Comparison of ENCODE assay signal across 10 cellular contexts in the genomic region with DNA sequence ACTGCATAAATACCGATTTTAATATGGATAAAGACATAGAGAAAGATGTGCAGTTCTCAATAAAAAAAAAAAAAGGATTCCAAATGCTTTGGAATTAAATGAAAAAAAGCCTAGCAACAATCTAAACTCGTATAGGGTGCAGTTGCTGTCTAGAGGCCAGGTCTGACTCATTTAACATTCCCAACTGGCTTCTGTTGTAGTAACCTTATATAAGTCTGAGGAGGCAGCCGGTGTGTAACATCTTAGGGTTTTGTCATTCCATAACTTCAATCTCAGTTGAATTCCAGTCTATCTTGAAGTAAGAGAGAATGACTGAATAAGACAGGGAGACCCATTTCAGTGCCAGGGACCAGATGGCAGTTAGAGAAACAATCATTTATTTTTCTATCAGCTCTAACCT. TPM values are rescaled to one million over a fixed set of nuclear protein-coding genes. Genes with fewer than 3 reads are reported as not detected.
DNase-seq lines count a peak whose midpoint lies in the region; ATAC-seq and TF ChIP-seq lines count a peak whose summit lies in the region.
"Had no signal": no experiment of that assay in that cellular context is flagged by ENCODE, and none has a peak within 500 bp of the region (broad histone marks: within the 10 kb centered on the region; RNA-seq: fewer than 3 reads in every experiment).

No MANE protein-coding gene starts in this region.

- H3K4me3 ChIP-seq in RWPE2 (ENCODE audit: severe bottlenecking) (no peak overlapping the region), fibroblast of lung (replicated peaks in 1 of 4; ENCODE audit: control extremely low read depth in 1 of 4, insufficient read depth in 1 of 4, low read depth in 3 of 4, low read length in 4 of 4) (no peak overlapping the region), gastrocnemius medialis (no peak overlapping the region), ascending aorta (no peak overlapping the region)
- H3K4me3 ChIP-seq: skin epidermis had no signal

- H3K9me3 ChIP-seq in RWPE2 (ENCODE audit: severe bottlenecking) (no peaks in the 10 kb centered on the region), fibroblast of lung (ENCODE audit: control insufficient read depth, insufficient read depth, low read depth, low read length) (no peaks in the 10 kb centered on the region), gastrocnemius medialis (no peaks in the 10 kb centered on the region), ascending aorta (no peaks in the 10 kb centered on the region)

- TF ChIP-seq POLR2A in gastrocnemius medialis (IDR thresholded peaks at IDR 0.05), result no peak

- peaks cover 29% of the 10 kb centered on the region for H3K36me3 ChIP-seq in RWPE2 (ENCODE audit: low read depth)
- no peaks in the 10 kb centered on the region for H3K36me3 ChIP-seq in fibroblast of lung (ENCODE audit: control insufficient read depth, insufficient read depth, low read length)
- H3K36me3 ChIP-seq in gastrocnemius medialis, result no peaks in the 10 kb centered on the region
- H3K36me3 ChIP-seq in ascending aorta, result no peaks in the 10 kb centered on the region

- in situ Hi-C loops in gastrocnemius medialis (cut with MboI; ENCODE audit: low sequenced_read_pairs in 4 of 4), result no loop called here

- peaks cover 34% of the 10 kb centered on the region for H3K4me1 ChIP-seq in RWPE2 (ENCODE audit: insufficient read depth, poor library complexity, severe bottlenecking)
- no peaks in the 10 kb centered on the region for H3K4me1 ChIP-seq in fibroblast of lung (ENCODE audit: control insufficient read depth, extremely low read depth, insufficient read depth, low read length)
- peaks cover 31 to 33% of the 10 kb centered on the region in 2 donors for H3K4me1 ChIP-seq in gastrocnemius medialis
- peaks cover 0 to 6% of the 10 kb centered on the region in 2 donors for H3K4me1 ChIP-seq in ascending aorta

- no peak overlapping the region for H3K9ac ChIP-seq in fibroblast of lung (ENCODE audit: insufficient read depth, low read length)

- TF ChIP-seq CTCF in RWPE2 (IDR thresholded peaks at IDR 0.05; ENCODE audit: poor library complexity, severe bottlenecking) (no peak), fibroblast of lung (conservative IDR thresholded peaks at IDR 0.05 in 1 of 2, IDR thresholded peaks at IDR 0.05 in 1 of 2; ENCODE audit: low read depth in 1 of 2, low read length in 2 of 2) (no peak), gastrocnemius medialis (IDR thresholded peaks at IDR 0.05 in 4 of 5, conservative IDR thresholded peaks at IDR 0.05 in 1 of 5) (no peak), ascending aorta (IDR thresholded peaks at IDR 0.05) (no peak)

- H3K27ac ChIP-seq in RWPE2 (ENCODE audit: poor library complexity, severe bottlenecking) (no peak overlapping the region), fibroblast of lung (ENCODE audit: insufficient read depth, low read length) (no peak overlapping the region), gastrocnemius medialis (no peak overlapping the region), ascending aorta (no peak overlapping the region)
- H3K27ac ChIP-seq: skin epidermis had no signal

- no peak overlapping the region for H2AFZ ChIP-seq in fibroblast of lung (ENCODE audit: low read length)

- H4K20me1 ChIP-seq in fibroblast of lung (ENCODE audit: control insufficient read depth, extremely low read depth, insufficient read depth, low read length), result peaks cover 1% of the 10 kb centered on the region

- H3K4me2 ChIP-seq in fibroblast of lung (ENCODE audit: extremely low read depth, insufficient read depth, low read length), result no peak overlapping the region

- H3K79me2 ChIP-seq in fibroblast of lung (ENCODE audit: control insufficient read depth, insufficient read depth, low read length), result peaks cover 87% of the 10 kb centered on the region

- DNase-seq in GM04504 (ENCODE audit: low read depth) (peak; percentile 34), RWPE2 (ENCODE audit: low spot score) (no peak), fibroblast of lung (ENCODE audit: low read depth in 2 of 2) (peak; percentile 49 to 82), gastrocnemius medialis (no peak), ascending aorta (ENCODE audit: low spot score in 2 of 2) (no peak)
- DNase-seq: dermis blood vessel endothelial cell, GF-D8 had no signal

- H3K27me3 ChIP-seq in RWPE2 (ENCODE audit: insufficient read depth, poor library complexity, severe bottlenecking) (no peaks in the 10 kb centered on the region), fibroblast of lung (ENCODE audit: control insufficient read depth, insufficient read depth, low read length) (no peaks in the 10 kb centered on the region), gastrocnemius medialis (no peaks in the 10 kb centered on the region), ascending aorta (no peaks in the 10 kb centered on the region)

- ATAC-seq in RWPE2 (ENCODE audit: low read depth), result peak; percentile 98
- ATAC-seq in gastrocnemius medialis, result peak; percentile 60 to 77
- ATAC-seq in GM18498 (IDR thresholded peaks at IDR 0.05; ENCODE audit: unreplicated experiment), result no peak
- ATAC-seq in HG03135 (IDR thresholded peaks at IDR 0.05; ENCODE audit: unreplicated experiment), result no peak

- intact Hi-C loops in gastrocnemius medialis (cut with DNase I; ENCODE audit: low total_unique reads) (no loop called here), ascending aorta (cut with DNase I) (no loop called here)

RNA-seq across cellular contexts. Expression of a gene that starts 6.5 kb away (rescaled TPM):
- total RNA-seq in fibroblast of lung, result 45.2 and 46.6 TPM in 2 replicates
- polyA plus RNA-seq in fibroblast of lung, result 77.0 and 90.4 TPM in 2 replicates
- polyA plus RNA-seq in fibroblast of lung (2012), result 47.0 and 49.7 TPM in 2 replicates
- 1.7 and 5.3 TPM in 2 replicates for polyA minus RNA-seq in fibroblast of lung (ENCODE audit: low replicate concordance)
- total RNA-seq in gastrocnemius medialis, result 10 to 100 TPM; 25.7 to 32.6 (median 31.6) TPM
- 55.6 TPM for total RNA-seq in ascending aorta

RNA-seq across cellular contexts. Expression of a gene that starts 7.3 kb away (rescaled TPM):
- total RNA-seq in fibroblast of lung, result 1.3 and 5.8 TPM in 2 replicates
- polyA plus RNA-seq in fibroblast of lung, result 3.0 and 3.7 TPM in 2 replicates
- polyA plus RNA-seq in fibroblast of lung (2012), result 2.7 and 3.5 TPM in 2 replicates
- 5.4 TPM in 1 of 2 replicates, not detected in the other for polyA minus RNA-seq in fibroblast of lung (ENCODE audit: low replicate concordance)
- 1 to 10 TPM in 3 of 4 donors, under 1 TPM in 1; 0.70 to 2.7 (median 2.2) TPM for total RNA-seq in gastrocnemius medialis
- 6.3 TPM for total RNA-seq in ascending aorta

Comparison
In these comparisons a context has a peak if more than half of its experiments do, and no peak if none do; other contexts are left out.
1. DNase-seq: peak in GM04504 (single experiment) and fibroblast of lung (2 of 2); none in RWPE2 (single experiment), gastrocnemius medialis (0 of 2) and ascending aorta (0 of 2).
2. ATAC-seq: peak in RWPE2 (single experiment) and gastrocnemius medialis (2 of 2); none in GM18498 (single experiment) and HG03135 (single experiment).